9 cellular contexts compared by ENCODE assay signal in the genomic region with DNA sequence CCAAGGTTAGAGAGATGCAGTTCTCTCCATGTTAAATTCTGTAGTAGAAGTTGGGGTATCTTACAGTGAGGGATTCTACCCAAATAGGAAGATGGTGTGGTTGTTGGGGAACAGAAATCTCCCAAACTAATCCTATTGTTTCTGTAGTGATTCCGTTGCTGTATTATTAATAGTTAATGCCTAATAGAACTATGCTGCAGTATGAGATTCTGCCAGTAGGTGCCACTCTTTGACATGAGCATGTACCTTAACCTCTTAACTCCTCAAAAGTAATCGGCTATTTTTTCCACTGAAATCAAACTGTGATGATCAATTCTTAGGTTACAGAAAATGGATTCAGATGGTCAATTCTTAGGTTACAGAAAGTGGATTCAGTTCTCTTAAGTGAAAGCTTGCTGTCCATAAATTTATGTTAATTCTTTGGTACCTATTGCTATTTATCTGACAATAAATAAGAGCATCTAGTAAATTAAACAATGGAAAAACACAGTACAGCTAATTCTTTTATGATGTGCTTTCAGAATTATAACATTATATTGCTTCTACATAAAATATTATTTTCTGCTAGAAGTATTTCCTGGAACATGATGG.
A peak's percentile ranks its signal among the peaks of the same experiment; 100 is the strongest.
DNase-seq lines count a peak whose midpoint lies in the region; ATAC-seq and TF ChIP-seq lines count a peak whose summit lies in the region.
"Had no signal": no experiment of that assay in that cellular context is flagged by ENCODE, and none has a peak within 500 bp of the region (broad histone marks: within the 10 kb centered on the region; RNA-seq: fewer than 3 reads in every experiment).

No MANE protein-coding gene starts in this region.

- no peak for ATAC-seq in omental fat pad (ENCODE audit: low FRiP score)

- TF ChIP-seq POLR2A in NB4 (IDR thresholded peaks at IDR 0.05; ENCODE audit: extremely low read depth, insufficient read length) = no peak

- H3K9ac ChIP-seq in colonic mucosa (ENCODE audit: low read depth in 2 of 2, low read length in 2 of 2) = no peak overlapping the region

- H3K4me3 ChIP-seq in NB4 (ENCODE audit: low read depth, low read length) (no peak overlapping the region), colonic mucosa (no peak overlapping the region)
- H3K4me3 ChIP-seq: ascending aorta had no signal

- DNase-seq in NCI-H2196 (lab: John Stamatoyannopoulos, UW; ENCODE audit: unreplicated experiment) (peak; percentile 13), NCI-H2196 treated with DMSO at 0.1 percent for 48 hours (lab: John Stamatoyannopoulos, UW; ENCODE audit: unreplicated experiment) (no peak), NB4 (ENCODE audit: low read depth) (peak; percentile 58), colonic mucosa (peak; percentile 49), omental fat pad (ENCODE audit: low spot score) (peak; percentile 45), putamen (ENCODE audit: low spot score) (no peak), cerebellum (ENCODE audit: low spot score) (no peak), NCI-H2227 treated with DMSO at 0.1 percent for 48 hours (lab: John Stamatoyannopoulos, UW) (no peak)

- H3K27ac ChIP-seq in colonic mucosa = no peak overlapping the region
- H3K27ac ChIP-seq: ascending aorta had no signal

- H3K4me1 ChIP-seq in colonic mucosa = no peaks in the 10 kb centered on the region
- H3K4me1 ChIP-seq: ascending aorta had no signal

- peak; percentile 49 for TF ChIP-seq CTCF in NB4 (IDR thresholded peaks at IDR 0.05; ENCODE audit: low read depth, low read length)
- peak; percentile 38 for TF ChIP-seq CTCF in colonic mucosa (IDR thresholded peaks at IDR 0.05)
- TF ChIP-seq CTCF in omental fat pad (IDR thresholded peaks at IDR 0.05) = no peak

- no peaks in the 10 kb centered on the region for H3K36me3 ChIP-seq in colonic mucosa
- H3K36me3 ChIP-seq: ascending aorta had no signal

- intact Hi-C loops in colonic mucosa (cut with DNase I) = no loop called here

- H3K9me3 ChIP-seq in colonic mucosa = no peaks in the 10 kb centered on the region

- no peaks in the 10 kb centered on the region for H3K27me3 ChIP-seq in colonic mucosa
- H3K27me3 ChIP-seq: ascending aorta had no signal

Comparison
In these comparisons a context has a peak if more than half of its experiments do, and no peak if none do; other contexts are left out.
1. DNase-seq: peak in NCI-H2196 (single experiment), NB4 (single experiment), colonic mucosa (single experiment) and omental fat pad (single experiment); none in NCI-H2196 treated with DMSO at 0.1 percent for 48 hours (single experiment), putamen (single experiment), cerebellum (single experiment) and NCI-H2227 treated with DMSO at 0.1 percent for 48 hours (single experiment).
2. CTCF ChIP-seq: peak in NB4 (single experiment) and colonic mucosa (single experiment); none in omental fat pad (0 of 3).